ENCODE assay signal across 20 cellular contexts in the genomic region with DNA sequence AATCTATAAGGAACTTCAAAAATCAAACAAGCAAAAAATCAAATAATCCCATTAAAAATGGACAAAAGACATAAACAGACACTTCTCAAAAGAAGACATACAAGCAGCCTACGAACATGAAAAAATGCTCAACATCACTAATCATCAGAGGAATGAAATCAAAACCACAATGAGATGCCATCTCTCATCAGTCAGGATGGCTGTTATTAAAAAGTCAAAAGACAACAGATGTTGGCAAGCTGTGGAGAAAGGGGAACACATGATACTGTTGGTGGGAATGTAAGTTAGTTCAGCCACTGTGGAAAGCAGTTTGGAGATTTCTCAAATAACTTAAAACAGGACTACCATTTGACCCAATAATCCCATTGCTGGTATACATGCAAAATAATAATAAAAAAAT.
"Had no signal": no experiment of that assay in that cellular context is flagged by ENCODE, and none has a peak within 500 bp of the region (broad histone marks: within the 10 kb centered on the region; RNA-seq: fewer than 3 reads in every experiment).

No MANE protein-coding gene starts in this region.

- H3K79me2 ChIP-seq: hepatocyte had no signal

- ATAC-seq: esophagus mucosa; foreskin keratinocyte; left cardiac atrium; left ventricle myocardium superior; natural killer cell; stimulated activated effector memory CD8-positive, alpha-beta T cell treated with anti-CD3 and anti-CD28 coated beads, Interleukin-12 subunit alpha, Interleukin-12 subunit beta, amount 100 ng/mL, for 72 hours; stimulated activated naive CD8-positive, alpha-beta T cell treated with anti-CD3 and anti-CD28 coated beads, Interleukin-15, Interleukin-2, amounts not matched to agents 100 U/mL and 50 U/mL, for 24 hours had no signal

- H3K27ac ChIP-seq: coronary artery, foreskin keratinocyte, hepatocyte, right atrium auricular region, sigmoid colon, suprapubic skin, thyroid gland had no signal

- DNase-seq: effector CD8-positive, alpha-beta T cell; head of caudate nucleus; kidney; left cardiac atrium; left ventricle myocardium superior; natural killer cell; posterior cingulate gyrus; sigmoid colon; small intestine; stimulated activated CD4-positive, alpha-beta T cell treated with anti-CD3 and anti-CD28 coated beads, Interleukin-4, amount 100 ng/mL, for 1 hour; stimulated activated CD8-positive, alpha-beta memory T cell treated with anti-CD3 and anti-CD28 coated beads, Interleukin-4, amount 100 ng/mL, for 48 hours; stimulated activated naive CD8-positive, alpha-beta T cell treated with anti-CD3 and anti-CD28 coated beads, Interleukin-15, Interleukin-2, amounts not matched to agents 100 U/mL and 50 U/mL, for 24 hours; thyroid gland had no signal

- H2AFZ ChIP-seq: hepatocyte had no signal

- H3K36me3 ChIP-seq: right atrium auricular region, sigmoid colon, suprapubic skin, thyroid gland had no signal

- H3K4me1 ChIP-seq: foreskin keratinocyte, right atrium auricular region, sigmoid colon, suprapubic skin, thyroid gland had no signal

- H3K4me2 ChIP-seq: hepatocyte had no signal

- H3K9me3 ChIP-seq: right atrium auricular region, sigmoid colon, suprapubic skin, thyroid gland had no signal

- H3K27me3 ChIP-seq: foreskin keratinocyte, hepatocyte, right atrium auricular region, sigmoid colon, suprapubic skin, thyroid gland had no signal

- H3K4me3 ChIP-seq: coronary artery, hepatocyte, right atrium auricular region, sigmoid colon, suprapubic skin, thyroid gland had no signal
